37 cellular contexts compared by ENCODE assay signal in the genomic region with DNA sequence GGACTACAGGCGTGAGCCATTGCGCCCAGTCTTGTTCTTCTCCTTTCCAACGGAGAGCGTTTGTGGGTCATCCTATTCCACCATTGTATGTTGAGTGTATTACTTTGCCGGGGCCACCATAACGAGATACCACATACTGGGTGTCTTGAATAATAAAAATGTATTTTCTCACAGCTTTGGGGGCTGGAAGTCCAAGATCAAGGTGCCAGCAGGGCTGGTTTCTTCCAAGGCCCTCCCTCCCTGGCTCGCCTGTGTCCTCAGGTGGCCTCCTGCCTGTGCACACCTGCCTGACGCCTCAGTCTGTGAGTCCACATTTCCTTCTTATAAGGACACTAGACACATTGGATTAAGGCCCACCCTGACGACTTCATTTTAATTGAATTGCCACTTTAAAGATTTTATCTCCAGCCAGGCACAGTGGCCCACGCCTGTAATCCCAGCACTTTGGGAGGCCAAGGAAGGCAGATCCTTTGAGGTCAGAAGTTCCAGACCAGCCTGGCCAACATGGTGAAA.
"Had no signal": no experiment of that assay in that cellular context is flagged by ENCODE, and none has a peak within 500 bp of the region (broad histone marks: within the 10 kb centered on the region; RNA-seq: fewer than 3 reads in every experiment).

No MANE protein-coding gene starts in this region.

- ATAC-seq: activated CD4-positive, alpha-beta T cell treated with anti-CD3 and anti-CD28 coated beads for 36 hours; activated CD4-positive, CD25-positive, alpha-beta regulatory T cell treated with anti-CD3 and anti-CD28 coated beads, Interleukin-2, amount 50 U/mL, for 24 hours; activated CD8-positive, alpha-beta T cell treated with anti-CD3 and anti-CD28 coated beads, Interleukin-2, amount 10 ng/mL, durations not matched to agents 7 days and 5 days; Right ventricle myocardium inferior; WTC11 had no signal

- H3K36me3 ChIP-seq: ascending aorta, cardiac muscle cell, MG63 had no signal

- H3K36me3 Mint-ChIP-seq: activated naive CD8-positive, alpha-beta T cell treated with anti-CD3 and anti-CD28 coated beads, Interleukin-2, amount 10 ng/mL, durations not matched to agents 7 days and 5 days; WTC11 had no signal

- H3K9me3 Mint-ChIP-seq: activated CD4-positive, alpha-beta T cell treated with anti-CD3 and anti-CD28 coated beads, Interleukin-2, amount 10 ng/mL, durations not matched to agents 7 days and 5 days; activated naive CD4-positive, alpha-beta T cell treated with anti-CD3 and anti-CD28 coated beads, Interleukin-2, amount 50 U/mL, for 24 hours; activated naive CD8-positive, alpha-beta T cell treated with anti-CD3 and anti-CD28 coated beads, Interleukin-2, amount 10 ng/mL, durations not matched to agents 7 days and 5 days; activated T-cell treated with anti-CD3 and anti-CD28 coated beads, Interleukin-2, amount 50 U/mL, for 24 hours; activated T-helper 2 cell treated with anti-CD3 and anti-CD28 coated beads, Interferon-gamma antibody, Interleukin-2, Interleukin-4, amounts not matched to agents 10 μg/mL and 5 μg/mL and 100 μg/mL, durations not matched to agents 14 hours and 24 hours and 36 hours; WTC11 had no signal

- H3K27ac ChIP-seq: ascending aorta, cardiac muscle cell, PC-9, RWPE1 had no signal

- H3K4me3 ChIP-seq: ascending aorta, cardiac muscle cell, MG63, PC-9 had no signal

- H3K27ac Mint-ChIP-seq: activated CD4-positive, alpha-beta T cell treated with anti-CD3 and anti-CD28 coated beads for 36 hours; activated CD8-positive, alpha-beta T cell treated with anti-CD3 and anti-CD28 coated beads, Interleukin-2, amount 10 ng/mL, durations not matched to agents 7 days and 5 days; activated naive CD4-positive, alpha-beta T cell treated with anti-CD3 and anti-CD28 coated beads, Interleukin-2, amount 50 U/mL, for 24 hours; activated naive CD8-positive, alpha-beta T cell treated with anti-CD3 and anti-CD28 coated beads, Interleukin-2, amount 10 ng/mL, durations not matched to agents 7 days and 5 days; activated T-cell treated with anti-CD3 and anti-CD28 coated beads, Interleukin-2, amount 50 U/mL, for 24 hours; activated T-helper 2 cell treated with anti-CD3 and anti-CD28 coated beads, Interferon-gamma antibody, Interleukin-2, Interleukin-4, amounts not matched to agents 10 μg/mL and 5 μg/mL and 100 μg/mL, durations not matched to agents 14 hours and 24 hours and 36 hours; WTC11 had no signal

- H3K9me3 ChIP-seq: ascending aorta, MG63 had no signal

- H3K4me1 Mint-ChIP-seq: activated naive CD4-positive, alpha-beta T cell treated with anti-CD3 and anti-CD28 coated beads, Interleukin-2, amount 50 U/mL, for 24 hours had no signal

- DNase-seq: activated CD4-positive, alpha-beta T cell treated with anti-CD3 and anti-CD28 coated beads for 36 hours; activated CD4-positive, alpha-beta T cell treated with anti-CD3 and anti-CD28 coated beads, Interleukin-2, amount 10 ng/mL, durations not matched to agents 7 days and 5 days; activated CD4-positive, alpha-beta T cell treated with anti-CD3 and anti-CD28 coated beads, Interleukin-2, amount 50 U/mL, for 48 hours; activated CD8-positive, alpha-beta T cell treated with anti-CD3 and anti-CD28 coated beads, Interleukin-2, amount 10 ng/mL, durations not matched to agents 7 days and 5 days; activated gamma-delta T cell; activated naive CD4-positive, alpha-beta T cell treated with Interleukin-2 at 50 U/mL for 16 hours; activated naive CD8-positive, alpha-beta T cell treated with anti-CD3 and anti-CD28 coated beads, Interleukin-2, amount 10 ng/mL, durations not matched to agents 7 days and 5 days; activated T-cell treated with anti-CD3 and anti-CD28 coated beads, Interleukin-2, amount 50 U/mL, for 24 hours; amygdala; Kasumi-1; KG1; MG63; NCI-H1048; NCI-H1105 treated with DMSO at 0.1 percent for 48 hours; NCI-H1436; NCI-H1694; NCI-H1930; NCI-H2081 treated with DMSO at 0.1 percent for 48 hours; NCI-H226; NCI-H446 treated with DMSO at 0.1 percent for 48 hours; NCI-H524; NCI-H69; NK-92 treated with Interleukin-12 subunit alpha and Interleukin-12 subunit beta, amount 100 ng/mL, for 24 hours; PC-9; SIG-M5; SW 1271; T-helper 1 cell; T1000 had no signal

- H3K4me3 Mint-ChIP-seq: activated CD4-positive, alpha-beta T cell treated with anti-CD3 and anti-CD28 coated beads for 36 hours; activated CD4-positive, alpha-beta T cell treated with anti-CD3 and anti-CD28 coated beads, Interleukin-2, amount 10 ng/mL, durations not matched to agents 7 days and 5 days; activated CD8-positive, alpha-beta T cell treated with anti-CD3 and anti-CD28 coated beads, Interleukin-2, amount 10 ng/mL, durations not matched to agents 7 days and 5 days; activated naive CD4-positive, alpha-beta T cell treated with anti-CD3 and anti-CD28 coated beads, Interleukin-2, amount 50 U/mL, for 24 hours; activated naive CD8-positive, alpha-beta T cell treated with anti-CD3 and anti-CD28 coated beads, Interleukin-2, amount 10 ng/mL, durations not matched to agents 7 days and 5 days; activated T-cell treated with anti-CD3 and anti-CD28 coated beads, Interleukin-2, amount 50 U/mL, for 24 hours; central memory CD8-positive, alpha-beta T cell; WTC11 had no signal

- H3K27me3 ChIP-seq: ascending aorta, cardiac muscle cell, MG63 had no signal
